ENCODE assay signal across 28 cellular contexts in the genomic region with DNA sequence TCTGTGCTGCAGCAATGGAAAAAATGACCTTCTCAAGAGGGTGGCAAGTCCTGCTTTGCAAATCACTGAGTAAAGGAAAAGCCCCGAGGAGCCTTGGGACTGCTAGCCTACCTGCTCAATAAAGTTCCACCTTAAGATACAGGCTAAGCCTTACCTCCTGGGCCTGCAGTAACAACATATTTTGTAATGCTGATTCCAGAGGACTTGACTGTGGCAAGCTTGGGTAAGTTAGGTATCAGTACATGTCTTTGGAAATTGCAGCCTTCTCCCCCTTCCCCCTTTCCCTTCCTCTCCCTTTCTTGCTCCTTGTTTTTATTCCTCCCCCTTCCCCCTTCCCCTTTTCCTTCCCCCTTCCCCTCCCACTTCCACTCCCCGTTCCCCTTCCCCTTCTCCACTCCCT.
"Had no signal": no experiment of that assay in that cellular context is flagged by ENCODE, and none has a peak within 500 bp of the region (broad histone marks: within the 10 kb centered on the region; RNA-seq: fewer than 3 reads in every experiment).

No MANE protein-coding gene starts in this region.

- H3K36me3 ChIP-seq: esophagus muscularis mucosa, gastroesophageal sphincter, heart left ventricle, neural progenitor cell, suprapubic skin, transverse colon, vagina had no signal

- H3K4me1 Mint-ChIP-seq: naive thymus-derived CD4-positive, alpha-beta T cell; nephron; stimulated activated naive CD8-positive, alpha-beta T cell treated with anti-CD3 and anti-CD28 coated beads, Interleukin-15, amount 100 ng/mL, for 72 hours had no signal

- H3K27ac Mint-ChIP-seq: naive thymus-derived CD4-positive, alpha-beta T cell; nephron; neural progenitor cell; progenitor cell of endocrine pancreas; stimulated activated naive CD8-positive, alpha-beta T cell treated with anti-CD3 and anti-CD28 coated beads, Interleukin-15, amount 100 ng/mL, for 72 hours had no signal

- H3K27ac ChIP-seq: coronary artery, esophagus muscularis mucosa, foreskin keratinocyte, gastroesophageal sphincter, heart left ventricle, hepatocyte, neural progenitor cell, parathyroid adenoma, suprapubic skin, transverse colon, vagina had no signal

- H3K4me1 ChIP-seq: esophagus muscularis mucosa, foreskin keratinocyte, gastroesophageal sphincter, heart left ventricle, neural progenitor cell, parathyroid adenoma, suprapubic skin, transverse colon, vagina had no signal

- H3K9me3 ChIP-seq: esophagus muscularis mucosa, gastroesophageal sphincter, heart left ventricle, suprapubic skin, transverse colon, vagina had no signal

- H2AFZ ChIP-seq: hepatocyte, neural progenitor cell, parathyroid adenoma had no signal

- DNase-seq: dermis blood vessel endothelial cell; effector memory CD4-positive, alpha-beta T cell; foreskin keratinocyte; heart left ventricle; mammary epithelial cell; midbrain; stimulated activated CD4-positive, alpha-beta T cell treated with anti-CD3 and anti-CD28 coated beads, Interleukin-12 subunit alpha, Interleukin-12 subunit beta, amount 100 ng/mL, for 4 hours; stimulated activated CD4-positive, alpha-beta T cell treated with anti-CD3 and anti-CD28 coated beads, Interleukin-1b, Interleukin-23, amount 100 ng/mL, for 48 hours; stimulated activated CD4-positive, alpha-beta T cell treated with anti-CD3 and anti-CD28 coated beads, Interleukin-4, amount 100 ng/mL, for 1 hour; stimulated activated CD8-positive, alpha-beta memory T cell treated with anti-CD3 and anti-CD28 coated beads, Interleukin-4, amount 100 ng/mL, for 48 hours; stimulated activated naive CD4-positive, alpha-beta T cell; stimulated activated naive CD8-positive, alpha-beta T cell treated with anti-CD3 and anti-CD28 coated beads, Interleukin-15, amount 100 ng/mL, for 72 hours; transverse colon had no signal

- H3K4me3 ChIP-seq: coronary artery, esophagus muscularis mucosa, gastroesophageal sphincter, heart left ventricle, hepatocyte, neural progenitor cell, smooth muscle cell, suprapubic skin, transverse colon, vagina had no signal

- H3K4me2 ChIP-seq: hepatocyte, neural progenitor cell, smooth muscle cell had no signal

- H3K36me3 Mint-ChIP-seq: naive thymus-derived CD4-positive, alpha-beta T cell; neural progenitor cell had no signal

- H3K27me3 ChIP-seq: esophagus muscularis mucosa, foreskin keratinocyte, gastroesophageal sphincter, neural progenitor cell, suprapubic skin, transverse colon, vagina had no signal

- H3K4me3 Mint-ChIP-seq: naive thymus-derived CD4-positive, alpha-beta T cell; nephron; neural progenitor cell; stimulated activated naive CD8-positive, alpha-beta T cell treated with anti-CD3 and anti-CD28 coated beads, Interleukin-15, amount 100 ng/mL, for 72 hours had no signal

- H3K79me2 ChIP-seq: hepatocyte, parathyroid adenoma had no signal

- H3K9me3 Mint-ChIP-seq: nephron; neural progenitor cell; stimulated activated naive CD8-positive, alpha-beta T cell treated with anti-CD3 and anti-CD28 coated beads, Interleukin-15, amount 100 ng/mL, for 72 hours had no signal

- H3K9ac ChIP-seq: neural progenitor cell, parathyroid adenoma had no signal

- ATAC-seq: foreskin keratinocyte; gastroesophageal sphincter; heart left ventricle; naive thymus-derived CD4-positive, alpha-beta T cell; sciatic nerve; stimulated activated naive CD8-positive, alpha-beta T cell treated with anti-CD3 and anti-CD28 coated beads, Interleukin-15, amount 100 ng/mL, for 72 hours had no signal

- FAIRE-seq: endothelial cell of umbilical vein, keratinocyte had no signal
